ENCODE assay signal across 8 cellular contexts in the genomic region with DNA sequence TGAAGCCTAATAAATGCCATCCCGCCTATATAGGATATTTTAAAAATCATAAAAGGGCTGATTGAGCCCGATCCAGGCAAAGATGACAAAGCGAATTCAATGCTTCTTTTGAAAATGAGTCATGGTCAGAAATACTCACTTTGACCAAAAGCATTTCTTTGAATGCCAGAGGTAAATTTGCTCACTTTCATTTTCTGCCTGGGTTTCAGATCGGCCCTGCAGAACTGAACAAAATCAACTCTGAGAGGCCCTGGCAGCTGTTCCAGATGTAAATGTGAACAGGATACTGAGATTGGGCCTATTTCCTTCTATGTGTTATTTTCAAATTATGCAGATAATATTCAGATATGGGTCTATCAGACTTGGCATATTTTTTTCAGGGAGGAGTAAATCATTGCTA.
DNase-seq lines count a peak whose midpoint lies in the region; ATAC-seq, FAIRE-seq and TF ChIP-seq lines count a peak whose summit lies in the region.

No MANE protein-coding gene starts in this region.

- H3K4me3 ChIP-seq in CD4-positive, CD25-positive, alpha-beta regulatory T cell (ENCODE audit: low read depth, low read length), result peak overlapping the region; percentile 23
- no peak overlapping the region for H3K4me3 ChIP-seq in bronchial epithelial cell (ENCODE audit: low read depth, low read length)

- H3K27ac Mint-ChIP-seq in CD4-positive, CD25-positive, alpha-beta regulatory T cell, result no peak overlapping the region

- no peaks in the 10 kb centered on the region for H3K9me3 ChIP-seq in CD4-positive, CD25-positive, alpha-beta regulatory T cell (ENCODE audit: control insufficient read depth in 2 of 2, low read length in 2 of 2)

- H3K4me1 Mint-ChIP-seq in CD4-positive, CD25-positive, alpha-beta regulatory T cell, result peaks cover 12 to 32% (median 23%) of the 10 kb centered on the region in 4 donors

- H3K27me3 ChIP-seq in CD4-positive, CD25-positive, alpha-beta regulatory T cell (ENCODE audit: control insufficient read depth, insufficient read depth, low read length), result no peaks in the 10 kb centered on the region
- no peaks in the 10 kb centered on the region for H3K27me3 ChIP-seq in bronchial epithelial cell (ENCODE audit: control insufficient read depth, insufficient read depth, low read length)

- H3K36me3 Mint-ChIP-seq in CD4-positive, CD25-positive, alpha-beta regulatory T cell, result no peaks in the 10 kb centered on the region

- no peak for FAIRE-seq in bronchial epithelial cell (lab: Jason Lieb, UNC)

- no peak overlapping the region for H3K27ac ChIP-seq in CD4-positive, CD25-positive, alpha-beta regulatory T cell (ENCODE audit: insufficient read depth, low read length, poor library complexity, severe bottlenecking)

- no peaks in the 10 kb centered on the region for H3K9me3 Mint-ChIP-seq in CD4-positive, CD25-positive, alpha-beta regulatory T cell

- no peak for TF ChIP-seq CTCF in bronchial epithelial cell (IDR thresholded peaks at IDR 0.05; ENCODE audit: insufficient read depth, low read length, severe bottlenecking)

- H3K27me3 Mint-ChIP-seq in CD4-positive, CD25-positive, alpha-beta regulatory T cell, result no peaks in the 10 kb centered on the region

- no peak for ATAC-seq in CD4-positive, CD25-positive, alpha-beta regulatory T cell (ENCODE audit: low read depth in 2 of 2)
- ATAC-seq in GM19455 (IDR thresholded peaks at IDR 0.05; ENCODE audit: unreplicated experiment), result peak; percentile 92
- ATAC-seq in HG03432 (IDR thresholded peaks at IDR 0.05; ENCODE audit: unreplicated experiment), result peak; percentile 99

- H3K4me3 Mint-ChIP-seq in CD4-positive, CD25-positive, alpha-beta regulatory T cell, result no peak overlapping the region

- H3K4me1 ChIP-seq in CD4-positive, CD25-positive, alpha-beta regulatory T cell (ENCODE audit: control insufficient read depth, insufficient read depth, low read length, poor library complexity, severe bottlenecking), result peaks cover 16% of the 10 kb centered on the region

- DNase-seq in CD4-positive, CD25-positive, alpha-beta regulatory T cell, result peak in 1 of 3 donors; percentile 76
- DNase-seq in bronchial epithelial cell (ENCODE audit: low read depth) (peak; percentile 75), NCI-H345 (lab: John Stamatoyannopoulos, UW) (no peak), NCI-H187 (lab: John Stamatoyannopoulos, UW) (no peak)
- DNase-seq in stimulated activated CD8-positive, alpha-beta memory T cell treated with anti-CD3 and anti-CD28 coated beads, Interleukin-4, amount 100 ng/mL, for 48 hours, result peak; percentile 39
- no peak for DNase-seq in effector CD8-positive, alpha-beta T cell (lab: John Stamatoyannopoulos, UW)

- H3K36me3 ChIP-seq in CD4-positive, CD25-positive, alpha-beta regulatory T cell (ENCODE audit: control insufficient read depth, insufficient read depth, low read length), result no peaks in the 10 kb centered on the region
- H3K36me3 ChIP-seq in bronchial epithelial cell (ENCODE audit: control insufficient read depth, insufficient read depth, low read length), result no peaks in the 10 kb centered on the region

Comparison
In these comparisons a context has a peak if more than half of its experiments do, and no peak if none do; other contexts are left out.
1. ATAC-seq: peak in GM19455 (single experiment) and HG03432 (single experiment); none in CD4-positive, CD25-positive, alpha-beta regulatory T cell (0 of 2).
2. DNase-seq: peak in bronchial epithelial cell (single experiment) and stimulated activated CD8-positive, alpha-beta memory T cell treated with anti-CD3 and anti-CD28 coated beads, Interleukin-4, amount 100 ng/mL, for 48 hours (single experiment); none in NCI-H345 (single experiment), effector CD8-positive, alpha-beta T cell (single experiment) and NCI-H187 (0 of 2).